In genomic region chr19:17834350-17835181, GRCh38 we compare ENCODE assay signal across 16 cellular contexts. TPM values are rescaled to one million over a fixed set of nuclear protein-coding genes. Genes with fewer than 3 reads are reported as not detected.
DNase-seq lines count a peak whose midpoint lies in the region; ATAC-seq and TF ChIP-seq lines count a peak whose summit lies in the region.
"Had no signal": no experiment of that assay in that cellular context is flagged by ENCODE, and none has a peak within 500 bp of the region (broad histone marks: within the 10 kb centered on the region; RNA-seq: fewer than 3 reads in every experiment).

No MANE protein-coding gene starts in this region.

- peak overlapping the region in 1 of 2 donors; percentile 66 for H3K27ac Mint-ChIP-seq in natural killer cell
- H3K27ac Mint-ChIP-seq in natural killer cell treated with Interleukin-12 subunit alpha and Interleukin-12 subunit beta and Interleukin-15 and Interleukin-18, amount 100 ng/mL, for 72 hours: peak overlapping the region in 1 of 2 donors; percentile 15
- peak overlapping the region; percentile 73 to 77 for H3K27ac Mint-ChIP-seq in effector memory CD8-positive, alpha-beta T cell

- DNase-seq in natural killer cell: no peak
- no peak for DNase-seq in natural killer cell treated with Interleukin-12 subunit alpha and Interleukin-12 subunit beta and Interleukin-15 and Interleukin-18, amount 100 ng/mL, for 72 hours (ENCODE audit: low spot score)
- DNase-seq in HFF-Myc (ENCODE audit: extremely low read depth, low read depth): no peak
- no peak for DNase-seq in effector memory CD8-positive, alpha-beta T cell
- no peak for DNase-seq in effector CD8-positive, alpha-beta T cell (lab: John Stamatoyannopoulos, UW)
- DNase-seq in foreskin melanocyte: no peak
- no peak for DNase-seq in NCI-H187 (lab: John Stamatoyannopoulos, UW)
- DNase-seq: EL, erythroblast, heart left ventricle, kidney glomerular epithelial cell, NCI-H1048, posterior cingulate gyrus, SJCRH30 had no signal

- peak in 2 of 3 donors; percentile 20 to 28 for ATAC-seq in natural killer cell
- ATAC-seq in natural killer cell treated with Interleukin-12 subunit alpha and Interleukin-12 subunit beta and Interleukin-15 and Interleukin-18, amount 100 ng/mL, for 72 hours: no peak
- ATAC-seq in effector memory CD8-positive, alpha-beta T cell (replicated peaks): peak; percentile 45
- ATAC-seq in HG02870 (IDR thresholded peaks at IDR 0.05; ENCODE audit: unreplicated experiment): no peak
- ATAC-seq: heart left ventricle had no signal

- peaks cover 14% of the 10 kb centered on the region for H3K36me3 Mint-ChIP-seq in natural killer cell
- peaks cover 28% of the 10 kb centered on the region for H3K36me3 Mint-ChIP-seq in natural killer cell treated with Interleukin-12 subunit alpha and Interleukin-12 subunit beta and Interleukin-15 and Interleukin-18, amount 100 ng/mL, for 72 hours
- peaks cover 73% of the 10 kb centered on the region for H3K36me3 Mint-ChIP-seq in effector memory CD8-positive, alpha-beta T cell (ENCODE audit: insufficient read depth)

- TF ChIP-seq CTCF in natural killer cell (IDR thresholded peaks at IDR 0.05): no peak
- TF ChIP-seq CTCF in HFF-Myc (IDR thresholded peaks at IDR 0.05; ENCODE audit: low read depth, low read length, missing control alignments): peak; percentile 17

- H3K4me3 ChIP-seq in HFF-Myc (replicated peaks; ENCODE audit: low read depth, low read length): no peak overlapping the region
- H3K4me3 ChIP-seq: heart left ventricle, SJCRH30 had no signal

- H3K9me3 Mint-ChIP-seq in natural killer cell: no peaks in the 10 kb centered on the region
- H3K9me3 Mint-ChIP-seq in natural killer cell treated with Interleukin-12 subunit alpha and Interleukin-12 subunit beta and Interleukin-15 and Interleukin-18, amount 100 ng/mL, for 72 hours: no peaks in the 10 kb centered on the region
- H3K9me3 Mint-ChIP-seq in effector memory CD8-positive, alpha-beta T cell: no peaks in the 10 kb centered on the region

- peaks cover 6 to 21% of the 10 kb centered on the region in 2 donors for H3K4me1 Mint-ChIP-seq in natural killer cell
- peaks cover 18 to 28% of the 10 kb centered on the region in 2 donors for H3K4me1 Mint-ChIP-seq in natural killer cell treated with Interleukin-12 subunit alpha and Interleukin-12 subunit beta and Interleukin-15 and Interleukin-18, amount 100 ng/mL, for 72 hours (ENCODE audit: low read depth in 2 of 2)
- H3K4me1 Mint-ChIP-seq in effector memory CD8-positive, alpha-beta T cell (ENCODE audit: low read depth in 2 of 2): peaks cover 17 to 18% of the 10 kb centered on the region in 2 donors

- intact Hi-C loops in natural killer cell (cut with micrococcal nuclease): no loop called here

- no peaks in the 10 kb centered on the region for H3K27me3 Mint-ChIP-seq in natural killer cell (ENCODE audit: low read depth in 2 of 2)
- no peaks in the 10 kb centered on the region for H3K27me3 Mint-ChIP-seq in natural killer cell treated with Interleukin-12 subunit alpha and Interleukin-12 subunit beta and Interleukin-15 and Interleukin-18, amount 100 ng/mL, for 72 hours
- no peaks in the 10 kb centered on the region for H3K27me3 Mint-ChIP-seq in effector memory CD8-positive, alpha-beta T cell

- H3K4me3 Mint-ChIP-seq in natural killer cell: no peak overlapping the region
- no peak overlapping the region for H3K4me3 Mint-ChIP-seq in natural killer cell treated with Interleukin-12 subunit alpha and Interleukin-12 subunit beta and Interleukin-15 and Interleukin-18, amount 100 ng/mL, for 72 hours
- no peak overlapping the region for H3K4me3 Mint-ChIP-seq in effector memory CD8-positive, alpha-beta T cell

RNA-seq across cellular contexts. Expression of gene JAK3, which starts 13.2 kb away (rescaled TPM):
- 100 to 1,000 TPM in 1 of 3 donors, 10 to 100 TPM in 2; 72.1 to 105 (median 96.1) TPM for total RNA-seq in natural killer cell
- total RNA-seq in natural killer cell treated with Interleukin-12 subunit alpha and Interleukin-12 subunit beta and Interleukin-15 and Interleukin-18, amount 100 ng/mL, for 72 hours: 100 to 1,000 TPM; 184 to 195 TPM

RNA-seq across cellular contexts. Expression of gene INSL3, which starts 13.2 kb away (rescaled TPM):
- total RNA-seq in natural killer cell: 1 to 10 TPM; 1.5 to 2.9 (median 1.7) TPM
- total RNA-seq in natural killer cell treated with Interleukin-12 subunit alpha and Interleukin-12 subunit beta and Interleukin-15 and Interleukin-18, amount 100 ng/mL, for 72 hours: 10 to 100 TPM in 1 of 2 donors, 1 to 10 TPM in 1; 9.1 to 12.0 TPM
- total RNA-seq: cerebellum, SJCRH30 had no signal

RNA-seq across cellular contexts. Expression of gene RPL18A, which starts 25.1 kb away (rescaled TPM):
- total RNA-seq in natural killer cell: 1,000 to 10,000 TPM; 1,015 to 1,285 (median 1,208) TPM
- total RNA-seq in natural killer cell treated with Interleukin-12 subunit alpha and Interleukin-12 subunit beta and Interleukin-15 and Interleukin-18, amount 100 ng/mL, for 72 hours: 1,000 to 10,000 TPM; 1,379 to 1,604 TPM

RNA-seq across cellular contexts. Expression of gene SLC5A5, which starts 37.2 kb away (rescaled TPM):
- total RNA-seq in natural killer cell: under 1 TPM; 0.25 to 0.43 (median 0.26) TPM
- total RNA-seq in natural killer cell treated with Interleukin-12 subunit alpha and Interleukin-12 subunit beta and Interleukin-15 and Interleukin-18, amount 100 ng/mL, for 72 hours: under 1 TPM; 0.57 to 0.89 TPM
- total RNA-seq: heart left ventricle, SJCRH30 had no signal

RNA-seq across cellular contexts. Expression of gene B3GNT3, which starts 39.6 kb away (rescaled TPM):
- total RNA-seq in natural killer cell: not detected
- not detected for total RNA-seq in natural killer cell treated with Interleukin-12 subunit alpha and Interleukin-12 subunit beta and Interleukin-15 and Interleukin-18, amount 100 ng/mL, for 72 hours
- total RNA-seq: cerebellum, heart left ventricle, SJCRH30 had no signal

Comparison
In these comparisons a context has a peak if more than half of its experiments do, and no peak if none do; other contexts are left out.
1. ATAC-seq: peak in natural killer cell (2 of 3) and effector memory CD8-positive, alpha-beta T cell (single experiment); none in natural killer cell treated with Interleukin-12 subunit alpha and Interleukin-12 subunit beta and Interleukin-15 and Interleukin-18, amount 100 ng/mL, for 72 hours (0 of 2) and HG02870 (single experiment).